In the genomic region with DNA sequence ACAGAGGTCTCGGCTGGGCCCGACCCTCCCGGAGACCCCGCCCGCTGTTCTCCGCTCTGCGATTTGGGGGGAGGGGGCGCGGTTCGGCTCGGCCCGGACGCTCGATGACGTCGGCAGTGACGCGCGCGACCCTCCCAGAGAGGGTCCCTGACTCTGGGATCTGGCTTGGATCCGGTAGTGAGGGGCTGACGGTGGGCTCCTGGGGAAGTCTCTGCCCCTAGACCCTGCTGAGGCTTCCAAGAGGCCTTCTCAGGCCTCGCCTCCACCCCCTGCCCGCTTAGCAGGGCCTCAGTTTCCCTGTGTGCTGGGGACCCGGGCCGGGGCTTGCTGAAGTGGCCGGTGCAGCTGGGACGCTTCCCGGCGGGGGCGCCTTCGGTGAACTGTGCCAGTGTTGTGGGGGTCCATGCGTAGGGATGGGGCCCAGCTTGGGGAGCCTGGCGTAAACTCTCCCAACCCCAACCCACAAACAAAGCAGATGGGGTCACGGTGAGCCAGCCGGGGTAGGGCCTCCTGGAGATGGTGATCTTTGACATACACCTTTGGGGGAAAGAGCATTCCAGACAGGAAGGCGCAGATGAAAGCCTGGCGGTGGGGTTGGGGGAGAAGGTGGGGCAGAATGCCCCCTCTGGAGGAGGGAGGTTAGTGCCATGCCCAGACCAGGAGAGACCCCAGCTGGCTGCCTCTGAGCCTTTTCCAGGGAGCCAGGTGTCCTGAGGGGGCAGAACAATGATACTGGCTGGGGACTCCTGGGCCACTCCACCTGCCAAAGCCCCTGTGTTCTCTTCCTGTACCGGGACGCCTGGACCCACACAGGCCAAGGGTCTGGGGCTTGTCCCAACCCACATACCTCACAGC, we compare ENCODE assay signal across 1 cellular context.
TF ChIP-seq lines count a peak whose summit lies in the region.

No MANE protein-coding gene starts in this region.

TF ChIP-seq in IMR-90, 13 proteins besides CTCF, POLR2A, EP300 and RAD21:
- no peak for TF ChIP-seq MXI1 (IDR thresholded peaks at IDR 0.05; ENCODE audit: borderline replicate concordance, low read depth, low read length)
- TF ChIP-seq MAFK (IDR thresholded peaks at IDR 0.05; ENCODE audit: low read depth, low read length) = no peak
- TF ChIP-seq CHD1 (IDR thresholded peaks at IDR 0.05; ENCODE audit: low read depth, low read length) = no peak
- no peak for TF ChIP-seq MAZ (IDR thresholded peaks at IDR 0.05; ENCODE audit: borderline replicate concordance, low read depth, low read length)
- TF ChIP-seq SMC3 (IDR thresholded peaks at IDR 0.05; ENCODE audit: low read depth, low read length) = no peak
- TF ChIP-seq RCOR1 (IDR thresholded peaks at IDR 0.05; ENCODE audit: insufficient replicate concordance, low read length) = no peak
- TF ChIP-seq RFX5 (IDR thresholded peaks at IDR 0.05; ENCODE audit: low read depth, low read length) = no peak
- TF ChIP-seq, protein P1, sequence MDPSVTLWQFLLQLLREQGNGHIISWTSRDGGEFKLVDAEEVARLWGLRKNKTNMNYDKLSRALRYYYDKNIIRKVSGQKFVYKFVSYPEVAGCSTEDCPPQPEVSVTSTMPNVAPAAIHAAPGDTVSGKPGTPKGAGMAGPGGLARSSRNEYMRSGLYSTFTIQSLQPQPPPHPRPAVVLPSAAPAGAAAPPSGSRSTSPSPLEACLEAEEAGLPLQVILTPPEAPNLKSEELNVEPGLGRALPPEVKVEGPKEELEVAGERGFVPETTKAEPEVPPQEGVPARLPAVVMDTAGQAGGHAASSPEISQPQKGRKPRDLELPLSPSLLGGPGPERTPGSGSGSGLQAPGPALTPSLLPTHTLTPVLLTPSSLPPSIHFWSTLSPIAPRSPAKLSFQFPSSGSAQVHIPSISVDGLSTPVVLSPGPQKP (IDR thresholded peaks at IDR 0.05; ENCODE audit: borderline replicate concordance, low read depth, low read length) = no peak
- TF ChIP-seq FOS (IDR thresholded peaks at IDR 0.05; ENCODE audit: low read depth, low read length) = no peak
- no peak for TF ChIP-seq BHLHE40 (IDR thresholded peaks at IDR 0.05; ENCODE audit: low read depth, low read length)
- TF ChIP-seq NFE2L2 (IDR thresholded peaks at IDR 0.05; ENCODE audit: low read depth, low read length) = no peak
- TF ChIP-seq, protein P2, sequence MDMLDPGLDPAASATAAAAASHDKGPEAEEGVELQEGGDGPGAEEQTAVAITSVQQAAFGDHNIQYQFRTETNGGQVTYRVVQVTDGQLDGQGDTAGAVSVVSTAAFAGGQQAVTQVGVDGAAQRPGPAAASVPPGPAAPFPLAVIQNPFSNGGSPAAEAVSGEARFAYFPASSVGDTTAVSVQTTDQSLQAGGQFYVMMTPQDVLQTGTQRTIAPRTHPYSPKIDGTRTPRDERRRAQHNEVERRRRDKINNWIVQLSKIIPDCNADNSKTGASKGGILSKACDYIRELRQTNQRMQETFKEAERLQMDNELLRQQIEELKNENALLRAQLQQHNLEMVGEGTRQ (IDR thresholded peaks at IDR 0.05; ENCODE audit: low read depth, low read length) = no peak
